ENCODE assay signal across 32 cellular contexts in genomic region chr4:126825083-126825482, GRCh38.
"Had no signal": no experiment of that assay in that cellular context is flagged by ENCODE, and none has a peak within 500 bp of the region (broad histone marks: within the 10 kb centered on the region; RNA-seq: fewer than 3 reads in every experiment).

No MANE protein-coding gene starts in this region.

- DNase-seq: Karpas-422, Kasumi-1, MG63, MM.1S, MV-4-11, NCI-H1048, NCI-H1092, NCI-H1092 treated with DMSO at 0.1 percent for 48 hours, NCI-H1105, NCI-H1105 treated with DMSO at 0.1 percent for 48 hours, NCI-H1417 treated with DMSO at 0.1 percent for 48 hours, NCI-H1436, NCI-H1436 treated with DMSO at 0.1 percent for 48 hours, NCI-H146, NCI-H1694, NCI-H1694 treated with DMSO at 0.1 percent for 48 hours, NCI-H187, NCI-H187 treated with DMSO at 0.1 percent for 48 hours, NCI-H1930, NCI-H2029, NCI-H2029 treated with DMSO at 0.1 percent for 48 hours, NCI-H2081, NCI-H2081 treated with DMSO at 0.1 percent for 48 hours, NCI-H2107, NCI-H2171, NCI-H2227 treated with DMSO at 0.1 percent for 48 hours, NCI-H226, NCI-H345, NCI-H446, NCI-H446 treated with DMSO at 0.1 percent for 48 hours, NCI-H510A, NCI-H510A treated with DMSO at 0.1 percent for 48 hours had no signal

- H3K9me3 ChIP-seq: MG63 had no signal

- H3K36me3 ChIP-seq: MG63 had no signal

- H3K4me3 ChIP-seq: MG63 had no signal

- H3K27me3 ChIP-seq: MG63 had no signal
